ENCODE assay signal across 10 cellular contexts in the genomic region with DNA sequence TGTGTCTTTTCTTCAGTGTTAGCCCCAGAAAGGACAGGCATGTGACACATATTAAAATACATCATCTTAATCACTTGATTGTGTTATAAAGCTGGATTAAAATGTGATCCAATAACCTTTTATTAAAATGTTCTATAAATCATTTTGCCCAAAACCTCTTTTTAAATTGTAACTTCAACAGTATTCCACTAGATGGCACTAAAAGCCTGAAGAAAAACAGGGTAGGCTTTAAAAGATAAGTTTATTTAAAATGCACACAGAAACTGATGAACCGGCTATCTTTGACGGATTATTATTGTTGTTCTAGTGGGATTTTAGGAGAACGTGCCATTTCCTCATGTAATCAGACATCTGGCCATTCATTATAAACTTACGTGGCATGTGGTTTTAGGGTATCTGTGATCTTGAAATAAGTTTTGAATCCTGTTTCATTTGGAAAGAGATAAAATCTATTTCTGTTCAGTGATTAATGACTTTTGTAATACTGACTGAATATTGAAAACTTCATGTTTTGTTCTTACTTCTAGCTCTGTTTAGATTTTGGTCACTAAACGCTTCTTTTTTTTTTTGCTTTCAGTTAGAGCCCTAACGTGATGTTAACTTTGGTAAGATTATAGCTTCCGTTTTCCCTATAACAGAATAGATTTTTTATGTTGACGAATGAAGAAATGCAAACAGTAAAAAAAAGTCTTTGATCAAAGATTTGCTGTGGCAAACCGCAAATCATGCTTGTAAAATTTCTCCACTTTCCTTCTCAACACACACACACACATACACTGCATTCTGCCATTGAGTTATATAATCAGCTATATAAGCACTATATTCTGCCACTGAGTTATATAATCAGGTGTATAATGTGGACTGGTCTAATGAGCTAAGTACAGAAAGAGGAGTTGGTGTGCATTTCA. TPM values are rescaled to one million over a fixed set of nuclear protein-coding genes. Genes with fewer than 3 reads are reported as not detected.
DNase-seq lines count a peak whose midpoint lies in the region; ATAC-seq and TF ChIP-seq lines count a peak whose summit lies in the region.
"Had no signal": no experiment of that assay in that cellular context is flagged by ENCODE, and none has a peak within 500 bp of the region (broad histone marks: within the 10 kb centered on the region; RNA-seq: fewer than 3 reads in every experiment).

No MANE protein-coding gene starts in this region.

- CTCF ChIA-PET in naive thymus-derived CD4-positive, alpha-beta T cell (lab: Charles Lee) = interaction anchor here (0.6 to 1.7 kb wide), 12 partner anchors 13 to 1413 kb away, joined by 3 to 13 read pairs (median 4); a partner anchor contains a TSS

- H3K36me3 Mint-ChIP-seq in naive thymus-derived CD4-positive, alpha-beta T cell = peaks cover 0 to 9% (median 0%) of the 10 kb centered on the region in 5 donors

- in situ Hi-C loops in ACHN (cut with HindIII; ENCODE audit: low pct_ligation_motif_present, low pct_unique_long_range_greater_than_20kb, low sequenced_read_pairs) = loop anchor here (25.0 kb wide), 1 partner anchor 317 kb away; a partner anchor contains a TSS
- in situ Hi-C loops in GM13976 (cut with MboI; ENCODE audit: low sequenced_read_pairs, unreplicated experiment) = loop anchor here (10.0 kb wide), 1 partner anchor 309 kb away; no protein-coding TSS in a partner anchor

- H3K27me3 ChIP-seq in dorsolateral prefrontal cortex = no peaks in the 10 kb centered on the region
- H3K27me3 ChIP-seq in naive thymus-derived CD4-positive, alpha-beta T cell (ENCODE audit: control insufficient read depth in 2 of 2, insufficient read depth in 2 of 2, low read length in 2 of 2) = no peaks in the 10 kb centered on the region

- H3K36me3 ChIP-seq in naive thymus-derived CD4-positive, alpha-beta T cell (ENCODE audit: control insufficient read depth in 2 of 3, insufficient read depth in 3 of 3, low read length in 3 of 3) = no peaks in the 10 kb centered on the region
- H3K36me3 ChIP-seq: HAP-1 had no signal

- H3K27ac Mint-ChIP-seq in naive thymus-derived CD4-positive, alpha-beta T cell = peak overlapping the region in 2 of 9 donors; percentile 10 to 51

- intact Hi-C loops in dorsolateral prefrontal cortex (cut with DNase I) = no loop called here
- intact Hi-C loops in naive thymus-derived CD4-positive, alpha-beta T cell (cut with micrococcal nuclease) = loop anchor here (1.0 to 10.0 kb wide), 8 partner anchors 15 to 1191 kb away; a partner anchor contains a TSS

- DNase-seq in ACHN = peak; percentile 65
- DNase-seq in GM13976 (ENCODE audit: low spot score) = no peak
- peak; percentile 43 to 77 for DNase-seq in NOMO-1 (lab: John Stamatoyannopoulos, UW; ENCODE audit: unreplicated experiment in 2 of 2)
- no peak for DNase-seq in dorsolateral prefrontal cortex
- DNase-seq in naive thymus-derived CD4-positive, alpha-beta T cell = peak in 5 of 9 donors; percentile 30 to 44 (median 33)

- H3K27ac ChIP-seq in dorsolateral prefrontal cortex = peak overlapping the region in 1 of 59 donors; percentile 45
- H3K27ac ChIP-seq in naive thymus-derived CD4-positive, alpha-beta T cell (ENCODE audit: low read depth, low read length) = no peak overlapping the region
- H3K27ac ChIP-seq: epithelial cell of prostate had no signal

- H3K4me1 Mint-ChIP-seq in naive thymus-derived CD4-positive, alpha-beta T cell = peaks cover 0 to 39% (median 19%) of the 10 kb centered on the region in 7 donors

- H3K4me3 ChIP-seq in dorsolateral prefrontal cortex = peak overlapping the region in 57 of 59 donors; percentile 1 to 59 (median 41)
- H3K4me3 ChIP-seq in naive thymus-derived CD4-positive, alpha-beta T cell (ENCODE audit: low read length) = no peak overlapping the region
- H3K4me3 ChIP-seq: HAP-1 had no signal

- POLR2A ChIA-PET in naive thymus-derived CD4-positive, alpha-beta T cell (lab: Charles Lee) = interaction anchor here (1.2 to 1.6 kb wide), 2 partner anchors 12 to 14 kb away, joined by 3 to 7 read pairs; a partner anchor contains a TSS

- no peaks in the 10 kb centered on the region for H3K9me3 ChIP-seq in naive thymus-derived CD4-positive, alpha-beta T cell (ENCODE audit: control insufficient read depth in 2 of 3, low read length in 3 of 3)
- H3K9me3 ChIP-seq: HAP-1 had no signal

- H3K27me3 Mint-ChIP-seq in naive thymus-derived CD4-positive, alpha-beta T cell = no peaks in the 10 kb centered on the region

- peak overlapping the region in 7 of 10 donors; percentile 10 to 55 (median 38) for H3K4me3 Mint-ChIP-seq in naive thymus-derived CD4-positive, alpha-beta T cell

- peak; percentile 11 for TF ChIP-seq CTCF in GM13976 (IDR thresholded peaks at IDR 0.05; ENCODE audit: borderline replicate concordance, control extremely low read depth, extremely low read depth, insufficient read depth, missing control alignments)
- peak in 55 of 56 donors; percentile 55 to 89 (median 75) for TF ChIP-seq CTCF in dorsolateral prefrontal cortex (IDR thresholded peaks at IDR 0.05 in 54 of 56, conservative IDR thresholded peaks at IDR 0.05 in 2 of 56; ENCODE audit: low read depth in 1 of 56, partially characterized antibody in 56 of 56)

- no peaks in the 10 kb centered on the region for H3K4me1 ChIP-seq in naive thymus-derived CD4-positive, alpha-beta T cell (ENCODE audit: control insufficient read depth in 2 of 2, insufficient read depth in 2 of 2, low read length in 2 of 2)

- ATAC-seq in naive thymus-derived CD4-positive, alpha-beta T cell = peak; percentile 75
- ATAC-seq in HG03108 (IDR thresholded peaks at IDR 0.05; ENCODE audit: unreplicated experiment) = no peak
- ATAC-seq in GM18909 (IDR thresholded peaks at IDR 0.05; ENCODE audit: poor library complexity, unreplicated experiment) = no peak
- ATAC-seq in HG03175 (IDR thresholded peaks at IDR 0.05; ENCODE audit: unreplicated experiment) = no peak

- peaks cover 0 to 1% (median 0%) of the 10 kb centered on the region in 11 donors for H3K9me3 Mint-ChIP-seq in naive thymus-derived CD4-positive, alpha-beta T cell

RNA-seq across cellular contexts. Expression of a gene that starts 13.6 kb away (rescaled TPM):
- 10 to 100 TPM; 37.5 to 82.2 (median 61.8) TPM for total RNA-seq in dorsolateral prefrontal cortex
- 10 to 100 TPM; 19.8 to 44.2 (median 36.8) TPM for total RNA-seq in naive thymus-derived CD4-positive, alpha-beta T cell
- polyA plus RNA-seq in naive thymus-derived CD4-positive, alpha-beta T cell = 10 to 100 TPM; 15.3 to 15.5 TPM

RNA-seq across cellular contexts. Expression of a gene that starts 19.5 kb away (rescaled TPM):
- total RNA-seq in dorsolateral prefrontal cortex = under 1 TPM in 38 of 120 experiments, not detected in 82; 0.21 to 0.88 (median 0.37) TPM
- total RNA-seq in naive thymus-derived CD4-positive, alpha-beta T cell = under 1 TPM in 2 of 5 experiments, not detected in 3; 0.29 to 0.32 TPM
- not detected for polyA plus RNA-seq in naive thymus-derived CD4-positive, alpha-beta T cell

Comparison
In these comparisons a context has a peak if more than half of its experiments do, and no peak if none do; other contexts are left out.
1. DNase-seq: peak in ACHN (single experiment), NOMO-1 (2 of 2) and naive thymus-derived CD4-positive, alpha-beta T cell (5 of 9); none in GM13976 (single experiment) and dorsolateral prefrontal cortex (0 of 10).
2. intact Hi-C loops: an anchor here in naive thymus-derived CD4-positive, alpha-beta T cell (1.0 to 10.0 kb wide); none called in dorsolateral prefrontal cortex.